In genomic region chr9:87655731-87656130, GRCh38 we compare ENCODE assay signal across 23 cellular contexts.
DNase-seq lines count a peak whose midpoint lies in the region; ATAC-seq, FAIRE-seq and TF ChIP-seq lines count a peak whose summit lies in the region.
"Had no signal": no experiment of that assay in that cellular context is flagged by ENCODE, and none has a peak within 500 bp of the region (broad histone marks: within the 10 kb centered on the region; RNA-seq: fewer than 3 reads in every experiment).

No MANE protein-coding gene starts in this region.

- SMC1A ChIA-PET in GM12878 (lab: Charles Lee; ENCODE audit: uncharacterized antibody, unreplicated experiment), result interaction anchor here (1.4 kb wide), 1 partner anchor 42 kb away, joined by 3 read pairs; no protein-coding TSS in a partner anchor

- no peak overlapping the region for H2AFZ ChIP-seq in GM12878 (ENCODE audit: control insufficient read depth, low read depth, low read length)
- H2AFZ ChIP-seq: PC-9 had no signal

- no peak for DNase-seq in GM12878 (ENCODE audit: low read depth, low spot score)
- DNase-seq in endodermal cell, result no peak
- DNase-seq in mesothelial cell of epicardium (ENCODE audit: low spot score in 2 of 2, unreplicated experiment in 2 of 2), result no peak
- DNase-seq in type B pancreatic cell (ENCODE audit: extremely low spot score, unreplicated experiment), result no peak
- DNase-seq in activated CD4-positive, alpha-beta memory T cell treated with anti-CD3 and anti-CD28 coated beads, Interleukin-2, amount 10 ng/mL, durations not matched to agents 7 days and 5 days, result no peak
- DNase-seq in stimulated activated CD4-positive, alpha-beta T cell treated with anti-CD3 and anti-CD28 coated beads, Interleukin-2, amount 100 ng/mL, for 24 hours, result no peak
- no peak for DNase-seq in activated naive CD4-positive, alpha-beta T cell treated with anti-CD3 and anti-CD28 coated beads, Interleukin-2, amount 50 U/mL, for 16 hours
- DNase-seq: C1 segment of cervical spinal cord; CD4-positive, alpha-beta memory T cell; COR-L47; KBM-7; MG63; NCI-H1105 treated with DMSO at 0.1 percent for 48 hours; NCI-H146; NCI-H1930; NCI-H2107; NCI-H526 treated with DMSO at 0.1 percent for 48 hours; PC-9; Right ventricle myocardium superior had no signal

- H3K27ac ChIP-seq in GM12878 (ENCODE audit: control insufficient read depth, insufficient read depth) (no peak overlapping the region), endodermal cell (ENCODE audit: low read depth, low read length) (no peak overlapping the region)
- H3K27ac ChIP-seq: PC-9, SJSA1 had no signal

- H3K36me3 Mint-ChIP-seq in endodermal cell (ENCODE audit: low read depth) (peaks cover 75% of the 10 kb centered on the region), mesothelial cell of epicardium (peaks cover 48% of the 10 kb centered on the region), type B pancreatic cell (peaks cover 60% of the 10 kb centered on the region)
- H3K36me3 Mint-ChIP-seq in activated CD4-positive, alpha-beta memory T cell treated with anti-CD3 and anti-CD28 coated beads, Interleukin-2, amount 10 ng/mL, durations not matched to agents 7 days and 5 days (ENCODE audit: low read depth), result no peaks in the 10 kb centered on the region
- H3K36me3 Mint-ChIP-seq: CD4-positive, alpha-beta memory T cell had no signal

- H3K4me1 ChIP-seq in GM12878 (ENCODE audit: control insufficient read depth, insufficient read depth, low read length) (no peaks in the 10 kb centered on the region), endodermal cell (ENCODE audit: control insufficient read depth, insufficient read depth, low read length) (no peaks in the 10 kb centered on the region)

- H3K36me3 ChIP-seq in GM12878 (ENCODE audit: control insufficient read depth in 2 of 2, insufficient read depth in 2 of 2, low read length in 1 of 2), result peaks cover 2 to 9% of the 10 kb centered on the region in 2 experiments
- H3K36me3 ChIP-seq in endodermal cell (ENCODE audit: control insufficient read depth, insufficient read depth, low read length), result peaks cover 73% of the 10 kb centered on the region

- H3K9ac ChIP-seq in GM12878 (ENCODE audit: control insufficient read depth, insufficient read depth, low read length), result no peak overlapping the region
- H3K9ac ChIP-seq in endodermal cell (ENCODE audit: extremely low read depth, low read length, poor library complexity, severe bottlenecking), result no peak overlapping the region

- H3K27me3 ChIP-seq in GM12878 (replicated peaks in 1 of 2; ENCODE audit: control insufficient read depth in 2 of 2, insufficient read depth in 2 of 2, low read length in 1 of 2) (no peaks in the 10 kb centered on the region), endodermal cell (ENCODE audit: control insufficient read depth, insufficient read depth, low read length, poor library complexity, severe bottlenecking) (no peaks in the 10 kb centered on the region)
- H3K27me3 ChIP-seq: MG63, SJSA1 had no signal

- TSS peak; percentile 24 for BruUV-seq in GM12878 (replicated peaks; lab: Mats Ljungman, UMichigan)

- CTCF ChIA-PET in GM12878 (lab: Yijun Ruan, JAX), result no interaction called here
- CTCF ChIA-PET in activated CD4-positive, alpha-beta memory T cell treated with anti-CD3 and anti-CD28 coated beads, Interleukin-2, amount 10 ng/mL, durations not matched to agents 7 days and 5 days (lab: Charles Lee), result no interaction called here

- 86% methylated on average over 9 of the region's 9 CpGs for WGBS in GM12878 (ENCODE audit: insufficient coverage, insufficient replicate concordance, low lambda C conversion rate, missing lambda C conversion rate)
- WGBS in endodermal cell (ENCODE audit: insufficient coverage in 1 of 2, insufficient read length in 1 of 2), 2 experiments, result 92 to 99% methylated on average over 9 of the region's 9 CpGs

- in situ Hi-C loops in GM12878 (cut with MboI), result no loop called here

- POLR2A ChIA-PET in GM12878 (lab: Charles Lee), result no interaction called here
- POLR2A ChIA-PET in activated CD4-positive, alpha-beta memory T cell treated with anti-CD3 and anti-CD28 coated beads, Interleukin-2, amount 10 ng/mL, durations not matched to agents 7 days and 5 days (lab: Charles Lee), result no interaction called here

- intact Hi-C loops in GM12878 (cut with micrococcal nuclease; ENCODE audit: unreplicated experiment), result no loop called here

- no peaks in the 10 kb centered on the region for H3K79me2 ChIP-seq in GM12878 (ENCODE audit: control insufficient read depth, insufficient read depth, low read length)

- H3K27me3 Mint-ChIP-seq in endodermal cell (ENCODE audit: insufficient read depth) (no peaks in the 10 kb centered on the region), mesothelial cell of epicardium (ENCODE audit: low read depth) (no peaks in the 10 kb centered on the region), type B pancreatic cell (no peaks in the 10 kb centered on the region)
- no peaks in the 10 kb centered on the region for H3K27me3 Mint-ChIP-seq in activated CD4-positive, alpha-beta memory T cell treated with anti-CD3 and anti-CD28 coated beads, Interleukin-2, amount 10 ng/mL, durations not matched to agents 7 days and 5 days
- H3K27me3 Mint-ChIP-seq: CD4-positive, alpha-beta memory T cell had no signal

- H3K4me3 Mint-ChIP-seq in endodermal cell, result no peak overlapping the region
- H3K4me3 Mint-ChIP-seq in mesothelial cell of epicardium, result no peak overlapping the region
- no peak overlapping the region for H3K4me3 Mint-ChIP-seq in type B pancreatic cell
- no peak overlapping the region for H3K4me3 Mint-ChIP-seq in activated CD4-positive, alpha-beta memory T cell treated with anti-CD3 and anti-CD28 coated beads, Interleukin-2, amount 10 ng/mL, durations not matched to agents 7 days and 5 days
- H3K4me3 Mint-ChIP-seq: CD4-positive, alpha-beta memory T cell had no signal

- H3K9me3 Mint-ChIP-seq in endodermal cell (no peaks in the 10 kb centered on the region), mesothelial cell of epicardium (no peaks in the 10 kb centered on the region), type B pancreatic cell (no peaks in the 10 kb centered on the region)
- H3K9me3 Mint-ChIP-seq in activated CD4-positive, alpha-beta memory T cell treated with anti-CD3 and anti-CD28 coated beads, Interleukin-2, amount 10 ng/mL, durations not matched to agents 7 days and 5 days, result no peaks in the 10 kb centered on the region

- no peaks in the 10 kb centered on the region for H4K20me1 ChIP-seq in GM12878 (ENCODE audit: control insufficient read depth, insufficient read depth)

- no peak for ATAC-seq in GM12878

- RAD21 ChIA-PET in GM12878 (lab: Charles Lee; ENCODE audit: unreplicated experiment), result no interaction called here

- no peak for TF ChIP-seq CTCF in GM12878 (IDR thresholded peaks at IDR 0.05 in 2 of 3, conservative IDR thresholded peaks at IDR 0.05 in 1 of 3; ENCODE audit: control insufficient read depth in 2 of 3, extremely low read depth in 1 of 3, insufficient read depth in 1 of 3, low read depth in 3 of 3, low read length in 3 of 3)
- no peak for TF ChIP-seq CTCF in endodermal cell (conservative IDR thresholded peaks at IDR 0.05)
- TF ChIP-seq CTCF in mesothelial cell of epicardium (IDR thresholded peaks at IDR 0.05; ENCODE audit: unreplicated experiment), result no peak
- TF ChIP-seq CTCF in type B pancreatic cell (conservative IDR thresholded peaks at IDR 0.05), result no peak

- H3K4me1 Mint-ChIP-seq in endodermal cell (peaks cover 9% of the 10 kb centered on the region), mesothelial cell of epicardium (peaks cover 27% of the 10 kb centered on the region), type B pancreatic cell (ENCODE audit: unreplicated experiment) (peaks cover 24% of the 10 kb centered on the region)
- H3K4me1 Mint-ChIP-seq in activated CD4-positive, alpha-beta memory T cell treated with anti-CD3 and anti-CD28 coated beads, Interleukin-2, amount 10 ng/mL, durations not matched to agents 7 days and 5 days, result no peaks in the 10 kb centered on the region
- H3K4me1 Mint-ChIP-seq: CD4-positive, alpha-beta memory T cell had no signal

- peak overlapping the region; percentile 14 for H3K27ac Mint-ChIP-seq in endodermal cell
- peak overlapping the region; percentile 90 for H3K27ac Mint-ChIP-seq in mesothelial cell of epicardium
- H3K27ac Mint-ChIP-seq in type B pancreatic cell, result peak overlapping the region; percentile 44
- no peak overlapping the region for H3K27ac Mint-ChIP-seq in activated CD4-positive, alpha-beta memory T cell treated with anti-CD3 and anti-CD28 coated beads, Interleukin-2, amount 10 ng/mL, durations not matched to agents 7 days and 5 days

- H3K4me2 ChIP-seq in GM12878 (ENCODE audit: control insufficient read depth, insufficient read depth), result no peak overlapping the region
- H3K4me2 ChIP-seq: PC-9 had no signal

- no peak for TF ChIP-seq RAD21 in GM12878 (IDR thresholded peaks at IDR 0.05; ENCODE audit: insufficient read depth, low read depth, low read length)

- H3K4me3 ChIP-seq in GM12878, result no peak overlapping the region
- H3K4me3 ChIP-seq in endodermal cell (ENCODE audit: low read length), result no peak overlapping the region
- H3K4me3 ChIP-seq: MG63, PC-9, SJSA1 had no signal

- FAIRE-seq in GM12878 (lab: Jason Lieb, UNC), result no peak
- FAIRE-seq: G401.6, GM19239, H54 had no signal

- TF ChIP-seq POLR2A in GM12878 (IDR thresholded peaks at IDR 0.05; ENCODE audit: low read depth, low read length), result no peak

- H3K9me3 ChIP-seq in GM12878 (replicated peaks; ENCODE audit: control insufficient read depth, insufficient read depth, low read length), result no peaks in the 10 kb centered on the region; the same call in 2 of the 3 replicates
- no peaks in the 10 kb centered on the region for H3K9me3 ChIP-seq in endodermal cell (ENCODE audit: control insufficient read depth, low read length)
- H3K9me3 ChIP-seq: MG63, SJSA1 had no signal

- no peak for TF ChIP-seq EP300 in GM12878 (IDR thresholded peaks at IDR 0.05; ENCODE audit: borderline replicate concordance in 1 of 2, control insufficient read depth in 1 of 2, low read depth in 2 of 2, low read length in 2 of 2)

TF ChIP-seq in GM12878, 131 proteins besides CTCF, POLR2A, EP300 and RAD21 (continues in another document):
- TF ChIP-seq STAT3 (IDR thresholded peaks at IDR 0.05; ENCODE audit: low read depth, low read length), result no peak
- TF ChIP-seq ATF7 (IDR thresholded peaks at IDR 0.05; ENCODE audit: low read depth), result no peak
- no peak for TF ChIP-seq FOS (IDR thresholded peaks at IDR 0.05; ENCODE audit: borderline replicate concordance, extremely low read depth, insufficient read length)
- TF ChIP-seq BCL11A (IDR thresholded peaks at IDR 0.05; ENCODE audit: low read depth, low read length), result no peak
- no peak for TF ChIP-seq USF1 (IDR thresholded peaks at IDR 0.05; ENCODE audit: borderline replicate concordance, extremely low read length, insufficient read depth, low read depth, low read length)
- TF ChIP-seq TCF7 (IDR thresholded peaks at IDR 0.05; ENCODE audit: borderline replicate concordance), result no peak
- no peak for TF ChIP-seq BACH1 (IDR thresholded peaks at IDR 0.05; ENCODE audit: borderline replicate concordance)
